1 cellular context compared by ENCODE assay signal in the genomic region with DNA sequence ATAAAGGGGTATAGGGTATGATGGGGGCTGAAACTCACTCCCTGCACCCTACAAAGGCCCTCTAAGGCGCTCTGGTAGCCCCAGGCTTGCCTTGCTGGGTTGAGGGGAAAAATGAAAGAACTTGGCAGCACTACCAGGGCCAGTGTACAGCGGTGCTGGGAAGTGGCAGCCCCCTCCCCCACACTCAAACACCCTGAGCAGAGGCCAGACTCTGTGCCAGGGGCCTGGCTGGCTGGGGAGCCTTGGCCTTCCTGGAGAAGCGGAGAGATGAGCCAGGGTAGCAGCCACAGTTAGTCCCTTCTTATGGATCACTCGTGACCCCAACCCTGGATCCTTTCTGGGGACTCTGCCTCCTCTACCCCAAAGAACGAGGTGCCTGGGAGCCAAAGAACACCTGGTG.
TF ChIP-seq lines count a peak whose summit lies in the region.

No MANE protein-coding gene starts in this region.

TF ChIP-seq in IMR-90, 13 proteins besides CTCF, POLR2A, EP300 and RAD21 (continued from another document):
- no peak for TF ChIP-seq CHD1 (IDR thresholded peaks at IDR 0.05; ENCODE audit: low read depth, low read length)
- no peak for TF ChIP-seq RFX5 (IDR thresholded peaks at IDR 0.05; ENCODE audit: low read depth, low read length)
- no peak for TF ChIP-seq BHLHE40 (IDR thresholded peaks at IDR 0.05; ENCODE audit: low read depth, low read length)
- TF ChIP-seq MXI1 (IDR thresholded peaks at IDR 0.05; ENCODE audit: borderline replicate concordance, low read depth, low read length) = no peak
- TF ChIP-seq, protein P1, sequence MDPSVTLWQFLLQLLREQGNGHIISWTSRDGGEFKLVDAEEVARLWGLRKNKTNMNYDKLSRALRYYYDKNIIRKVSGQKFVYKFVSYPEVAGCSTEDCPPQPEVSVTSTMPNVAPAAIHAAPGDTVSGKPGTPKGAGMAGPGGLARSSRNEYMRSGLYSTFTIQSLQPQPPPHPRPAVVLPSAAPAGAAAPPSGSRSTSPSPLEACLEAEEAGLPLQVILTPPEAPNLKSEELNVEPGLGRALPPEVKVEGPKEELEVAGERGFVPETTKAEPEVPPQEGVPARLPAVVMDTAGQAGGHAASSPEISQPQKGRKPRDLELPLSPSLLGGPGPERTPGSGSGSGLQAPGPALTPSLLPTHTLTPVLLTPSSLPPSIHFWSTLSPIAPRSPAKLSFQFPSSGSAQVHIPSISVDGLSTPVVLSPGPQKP (IDR thresholded peaks at IDR 0.05; ENCODE audit: borderline replicate concordance, low read depth, low read length) = no peak
- TF ChIP-seq, protein P2, sequence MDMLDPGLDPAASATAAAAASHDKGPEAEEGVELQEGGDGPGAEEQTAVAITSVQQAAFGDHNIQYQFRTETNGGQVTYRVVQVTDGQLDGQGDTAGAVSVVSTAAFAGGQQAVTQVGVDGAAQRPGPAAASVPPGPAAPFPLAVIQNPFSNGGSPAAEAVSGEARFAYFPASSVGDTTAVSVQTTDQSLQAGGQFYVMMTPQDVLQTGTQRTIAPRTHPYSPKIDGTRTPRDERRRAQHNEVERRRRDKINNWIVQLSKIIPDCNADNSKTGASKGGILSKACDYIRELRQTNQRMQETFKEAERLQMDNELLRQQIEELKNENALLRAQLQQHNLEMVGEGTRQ (IDR thresholded peaks at IDR 0.05; ENCODE audit: low read depth, low read length) = no peak
- TF ChIP-seq SMC3 (IDR thresholded peaks at IDR 0.05; ENCODE audit: low read depth, low read length) = no peak
- no peak for TF ChIP-seq MAFK (IDR thresholded peaks at IDR 0.05; ENCODE audit: low read depth, low read length)
- no peak for TF ChIP-seq FOS (IDR thresholded peaks at IDR 0.05; ENCODE audit: low read depth, low read length)
